Comparison of ENCODE assay signal across 26 cellular contexts in the genomic region with DNA sequence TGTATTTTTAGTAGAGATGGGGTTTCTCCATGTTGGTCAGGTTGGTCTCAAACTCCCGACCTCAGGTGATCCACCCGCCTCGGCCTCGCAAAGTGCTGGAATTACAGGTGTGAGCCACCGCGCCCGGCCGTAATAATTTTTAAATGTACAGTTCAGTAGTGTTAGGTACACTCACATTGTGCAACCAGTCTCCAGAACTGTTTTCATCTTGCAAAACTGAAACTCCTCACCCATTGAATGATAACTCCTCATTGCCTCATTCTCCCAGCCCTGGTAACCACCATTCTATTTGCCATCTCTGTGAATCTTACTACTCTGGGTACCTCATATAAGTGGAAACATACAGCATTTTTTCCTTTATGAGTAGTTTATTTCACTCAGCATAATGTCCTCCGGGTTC. TPM values are rescaled to one million over a fixed set of nuclear protein-coding genes. Genes with fewer than 3 reads are reported as not detected.
A peak's percentile ranks its signal among the peaks of the same experiment; 100 is the strongest.
DNase-seq lines count a peak whose midpoint lies in the region; ATAC-seq lines count a peak whose summit lies in the region.
"Had no signal": no experiment of that assay in that cellular context is flagged by ENCODE, and none has a peak within 500 bp of the region (broad histone marks: within the 10 kb centered on the region; RNA-seq: fewer than 3 reads in every experiment).

No MANE protein-coding gene starts in this region.

- peak; percentile 44 for DNase-seq in SKM-1 treated with dmso at 0.1 percent for 144 hours (lab: John Stamatoyannopoulos, UW; ENCODE audit: unreplicated experiment)
- no peak for DNase-seq in SKM-1 (lab: John Stamatoyannopoulos, UW; ENCODE audit: unreplicated experiment)
- DNase-seq in MV-4-11 (lab: John Stamatoyannopoulos, UW), result peak; percentile 64
- DNase-seq in naive thymus-derived CD8-positive, alpha-beta T cell, result no peak
- no peak for DNase-seq in activated naive CD4-positive, alpha-beta T cell treated with anti-CD3 and anti-CD28 coated beads, Interleukin-2, amount 50 U/mL, for 16 hours
- no peak for DNase-seq in NK-92 (lab: John Stamatoyannopoulos, UW; ENCODE audit: unreplicated experiment)
- DNase-seq: activated CD4-positive, CD25-positive, alpha-beta regulatory T cell; Caco-2; cerebellar nuclear complex; DND-41; dorsolateral prefrontal cortex; hypothalamus; immature natural killer cell; NCI-H1417 treated with DMSO at 0.1 percent for 48 hours; NCI-H82; Peyer's patch; SHP77 treated with DMSO at 0.1 percent for 48 hours; sigmoid colon; stimulated activated CD4-positive, alpha-beta T cell treated with anti-CD3 and anti-CD28 coated beads, Interleukin-4, amount 100 ng/mL, for 24 hours had no signal

- no peak overlapping the region for H3K27ac Mint-ChIP-seq in activated T-helper 17 cell treated with anti-CD3 and anti-CD28 coated beads, Interleukin-2, amount 50 U/mL, for 72 hours
- peak overlapping the region in 1 of 10 donors; percentile 20 for H3K27ac Mint-ChIP-seq in naive thymus-derived CD8-positive, alpha-beta T cell
- H3K27ac Mint-ChIP-seq: progenitor cell of endocrine pancreas; stimulated activated effector memory CD8-positive, alpha-beta T cell treated with anti-CD3 and anti-CD28 coated beads, Interleukin-12 subunit alpha, Interleukin-12 subunit beta, amount 100 ng/mL, for 72 hours had no signal

- no peaks in the 10 kb centered on the region for H3K9me3 Mint-ChIP-seq in activated T-helper 17 cell treated with anti-CD3 and anti-CD28 coated beads, Interleukin-2, amount 50 U/mL, for 72 hours
- H3K9me3 Mint-ChIP-seq in naive thymus-derived CD8-positive, alpha-beta T cell, result peaks cover 0 to 1% (median 0%) of the 10 kb centered on the region in 9 donors
- H3K9me3 Mint-ChIP-seq: IgD-negative memory B cell; immature natural killer cell; stimulated activated effector memory CD8-positive, alpha-beta T cell treated with anti-CD3 and anti-CD28 coated beads, Interleukin-12 subunit alpha, Interleukin-12 subunit beta, amount 100 ng/mL, for 72 hours had no signal

- H3K36me3 Mint-ChIP-seq in activated T-helper 17 cell treated with anti-CD3 and anti-CD28 coated beads, Interleukin-2, amount 50 U/mL, for 72 hours (ENCODE audit: low read depth), result peaks cover 57% of the 10 kb centered on the region
- H3K36me3 Mint-ChIP-seq in naive thymus-derived CD8-positive, alpha-beta T cell, result peaks cover 9 to 29% (median 26%) of the 10 kb centered on the region in 3 donors

- H3K27me3 Mint-ChIP-seq in activated T-helper 17 cell treated with anti-CD3 and anti-CD28 coated beads, Interleukin-2, amount 50 U/mL, for 72 hours, result peaks cover 3% of the 10 kb centered on the region
- no peaks in the 10 kb centered on the region for H3K27me3 Mint-ChIP-seq in naive thymus-derived CD8-positive, alpha-beta T cell

- peaks cover 50% of the 10 kb centered on the region for H3K4me1 Mint-ChIP-seq in activated T-helper 17 cell treated with anti-CD3 and anti-CD28 coated beads, Interleukin-2, amount 50 U/mL, for 72 hours
- peaks cover 32 to 66% (median 62%) of the 10 kb centered on the region in 4 donors for H3K4me1 Mint-ChIP-seq in naive thymus-derived CD8-positive, alpha-beta T cell

- POLR2A ChIA-PET in naive thymus-derived CD8-positive, alpha-beta T cell (lab: Charles Lee), result no interaction called here

- H3K4me3 Mint-ChIP-seq in activated T-helper 17 cell treated with anti-CD3 and anti-CD28 coated beads, Interleukin-2, amount 50 U/mL, for 72 hours, result peak overlapping the region; percentile 31
- peak overlapping the region in 8 of 10 donors; percentile 2 to 59 (median 35) for H3K4me3 Mint-ChIP-seq in naive thymus-derived CD8-positive, alpha-beta T cell
- H3K4me3 Mint-ChIP-seq: IgD-negative memory B cell; immature natural killer cell; stimulated activated effector memory CD8-positive, alpha-beta T cell treated with anti-CD3 and anti-CD28 coated beads, Interleukin-12 subunit alpha, Interleukin-12 subunit beta, amount 100 ng/mL, for 72 hours had no signal

- ATAC-seq in activated T-helper 17 cell treated with anti-CD3 and anti-CD28 coated beads, Interleukin-2, amount 50 U/mL, for 72 hours (replicated peaks), result no peak
- no peak for ATAC-seq in naive thymus-derived CD8-positive, alpha-beta T cell
- ATAC-seq in GM19328 (IDR thresholded peaks at IDR 0.05; ENCODE audit: unreplicated experiment), result no peak
- ATAC-seq: stimulated activated effector memory CD8-positive, alpha-beta T cell treated with anti-CD3 and anti-CD28 coated beads, Interleukin-12 subunit alpha, Interleukin-12 subunit beta, amount 100 ng/mL, for 72 hours had no signal

RNA-seq across cellular contexts. Expression of a gene that starts 3.4 kb away (rescaled TPM):
- 1 to 10 TPM in 1 of 2 donors, under 1 TPM in 1; 0.50 to 6.6 TPM for total RNA-seq in activated T-helper 17 cell treated with anti-CD3 and anti-CD28 coated beads, Interleukin-2, amount 50 U/mL, for 72 hours
- 1 to 10 TPM; 2.6 to 3.2 TPM for total RNA-seq in naive thymus-derived CD8-positive, alpha-beta T cell
- 1 to 10 TPM in 2 of 3 donors, under 1 TPM in 1; 0.42 to 2.4 (median 1.8) TPM for polyA plus RNA-seq in naive thymus-derived CD8-positive, alpha-beta T cell
- total RNA-seq: Caco-2, progenitor cell of endocrine pancreas had no signal

RNA-seq across cellular contexts. Expression of a gene that starts 38.6 kb away (rescaled TPM):
- not detected for total RNA-seq in activated T-helper 17 cell treated with anti-CD3 and anti-CD28 coated beads, Interleukin-2, amount 50 U/mL, for 72 hours
- total RNA-seq in naive thymus-derived CD8-positive, alpha-beta T cell, result not detected
- not detected for polyA plus RNA-seq in naive thymus-derived CD8-positive, alpha-beta T cell
- total RNA-seq: Caco-2, dorsolateral prefrontal cortex, Peyer's patch, progenitor cell of endocrine pancreas, sigmoid colon, suprapubic skin, ureter had no signal
- polyA plus RNA-seq: IgD-negative memory B cell, immature natural killer cell had no signal

Comparison
In these comparisons a context has a peak if more than half of its experiments do, and no peak if none do; other contexts are left out.
1. DNase-seq: peak in SKM-1 treated with dmso at 0.1 percent for 144 hours (single experiment) and MV-4-11 (single experiment); none in SKM-1 (single experiment), naive thymus-derived CD8-positive, alpha-beta T cell (0 of 10), activated naive CD4-positive, alpha-beta T cell treated with anti-CD3 and anti-CD28 coated beads, Interleukin-2, amount 50 U/mL, for 16 hours (single experiment) and NK-92 (single experiment).